ENCODE assay signal across 8 cellular contexts in the genomic region with DNA sequence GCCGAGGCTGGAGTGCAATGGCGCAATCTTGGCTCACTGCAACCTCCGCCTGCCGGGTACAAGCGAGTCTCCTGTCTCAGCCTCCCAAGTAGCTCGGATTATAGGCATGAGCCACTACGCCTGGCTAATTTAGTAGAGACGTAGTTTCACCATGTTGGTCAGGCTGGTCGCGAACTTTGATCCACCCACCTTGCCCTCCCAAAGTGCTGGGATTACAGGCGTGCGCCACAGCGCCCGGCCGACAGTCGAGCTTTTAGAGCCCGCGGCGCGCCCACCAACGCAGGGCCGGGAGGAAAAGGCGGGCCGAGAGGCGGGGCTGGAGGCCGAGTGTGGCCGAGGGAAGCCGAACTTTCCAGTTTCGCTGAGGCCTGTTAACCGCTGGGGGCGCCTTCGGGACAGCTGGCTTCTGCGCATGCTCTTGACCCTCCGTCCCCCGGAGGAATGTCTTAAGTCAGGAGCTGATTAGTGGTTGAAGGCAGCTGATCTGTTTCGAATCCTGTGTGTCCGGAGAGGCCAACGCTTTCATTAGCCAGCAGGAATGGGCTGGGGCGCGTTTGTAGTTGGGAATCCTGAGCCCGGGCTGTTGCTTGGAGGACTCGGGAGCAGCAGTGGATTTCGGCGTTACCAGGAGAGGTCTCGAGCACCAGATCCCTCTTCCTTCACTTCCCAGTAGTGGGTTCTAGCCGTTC. TPM values are rescaled to one million over a fixed set of nuclear protein-coding genes. Genes with fewer than 3 reads are reported as not detected.
DNase-seq lines count a peak whose midpoint lies in the region; ATAC-seq and TF ChIP-seq lines count a peak whose summit lies in the region.

No MANE protein-coding gene starts in this region.

- H3K27me3 ChIP-seq in adrenal gland (no peaks in the 10 kb centered on the region), heart left ventricle (no peaks in the 10 kb centered on the region), trophoblast cell (ENCODE audit: insufficient read depth, low read length) (no peaks in the 10 kb centered on the region), transverse colon (no peaks in the 10 kb centered on the region)

- H3K36me3 ChIP-seq in adrenal gland (replicated peaks in 1 of 2): no peaks in the 10 kb centered on the region
- peaks cover 0 to 5% (median 3%) of the 10 kb centered on the region in 9 donors for H3K36me3 ChIP-seq in heart left ventricle
- no peaks in the 10 kb centered on the region for H3K36me3 ChIP-seq in trophoblast cell (ENCODE audit: control insufficient read depth in 1 of 2, insufficient read depth in 2 of 2, low read length in 2 of 2)
- no peaks in the 10 kb centered on the region for H3K36me3 ChIP-seq in transverse colon

- no peak overlapping the region for H2BK12ac ChIP-seq in trophoblast cell (ENCODE audit: low read length)

- WGBS in adrenal gland, 4 donors: 0 to 4% (median 1%) methylated on average over 5 to 46 of the region's 46 CpGs
- 0 to 7% (median 5%) methylated on average over 20 to 46 of the region's 46 CpGs for WGBS in heart left ventricle, 4 donors
- WGBS in trophoblast cell (ENCODE audit: extremely low coverage, insufficient coverage, insufficient read length): no CpG with 5 or more reads among the region's 46 CpGs
- 0 to 2% methylated on average over 1 to 46 of the region's 46 CpGs for WGBS in transverse colon (ENCODE audit: low coverage in 1 of 2), 2 donors

- peak overlapping the region; percentile 74 for H3K4me2 ChIP-seq in trophoblast cell (ENCODE audit: low read length)

- TF ChIP-seq CTCF in GM12874 (IDR thresholded peaks at IDR 0.05; ENCODE audit: insufficient read depth, low read depth, low read length): peak; percentile 93
- peak; percentile 71 to 95 (median 87) for TF ChIP-seq CTCF in adrenal gland (IDR thresholded peaks at IDR 0.05)
- TF ChIP-seq CTCF in heart left ventricle (IDR thresholded peaks at IDR 0.05): peak; percentile 70 to 99 (median 90)
- peak; percentile 85 to 95 (median 91) for TF ChIP-seq CTCF in transverse colon (IDR thresholded peaks at IDR 0.05)

- intact Hi-C loops in adrenal gland (cut with DNase I): no loop called here
- intact Hi-C loops in heart left ventricle (cut with DNase I): loop anchor here in 1 of 10 donors (2.0 kb wide), 1 partner anchor 636 kb away; no protein-coding TSS in a partner anchor
- intact Hi-C loops in transverse colon (cut with DNase I; ENCODE audit: low total_unique reads): no loop called here

- peaks cover 7 to 8% of the 10 kb centered on the region in 2 donors for H3K4me1 ChIP-seq in adrenal gland (replicated peaks in 1 of 2)
- H3K4me1 ChIP-seq in heart left ventricle: peaks cover 0 to 36% (median 23%) of the 10 kb centered on the region in 12 donors
- H3K4me1 ChIP-seq in trophoblast cell (ENCODE audit: control insufficient read depth in 1 of 2, insufficient read depth in 2 of 2, low read length in 2 of 2): peaks cover 4 to 7% of the 10 kb centered on the region in 2 experiments
- H3K4me1 ChIP-seq in transverse colon: peaks cover 9 to 46% (median 13%) of the 10 kb centered on the region in 4 donors

- peak; percentile 92 for DNase-seq in NCI-H1436 (lab: John Stamatoyannopoulos, UW)
- peak; percentile 95 for DNase-seq in SW480 (ENCODE audit: low spot score)
- DNase-seq in adrenal gland: peak; percentile 96 to 99 (median 98)
- peak; percentile 96 for DNase-seq in heart left ventricle
- peak; percentile 98 to 99 for DNase-seq in trophoblast cell
- DNase-seq in transverse colon: peak; percentile 97

- peaks cover 1% of the 10 kb centered on the region for H3K79me2 ChIP-seq in trophoblast cell (ENCODE audit: control insufficient read depth, insufficient read depth, low read length, poor library complexity)

- peak overlapping the region; percentile 84 for H4K91ac ChIP-seq in trophoblast cell (ENCODE audit: low read depth, low read length)

- H3K23ac ChIP-seq in trophoblast cell (ENCODE audit: low read length): no peak overlapping the region

- H3K27ac ChIP-seq in adrenal gland (peak overlapping the region; percentile 89 to 97 (median 95)), heart left ventricle (peak overlapping the region; percentile 84 to 98 (median 92)), trophoblast cell (ENCODE audit: low read depth, low read length) (peak overlapping the region; percentile 90), transverse colon (peak overlapping the region; percentile 86 to 93 (median 92))

- peak; percentile 89 for ATAC-seq in HG02763 (IDR thresholded peaks at IDR 0.05; ENCODE audit: unreplicated experiment)
- peak; percentile 93 to 98 (median 94) for ATAC-seq in heart left ventricle

- TF ChIP-seq EP300 in transverse colon (IDR thresholded peaks at IDR 0.05; ENCODE audit: low read depth): no peak

- H3K9ac ChIP-seq in trophoblast cell (ENCODE audit: low read length): peak overlapping the region; percentile 73

- H3K9me3 ChIP-seq in adrenal gland (replicated peaks in 1 of 3) (no peaks in the 10 kb centered on the region), heart left ventricle (no peaks in the 10 kb centered on the region), trophoblast cell (ENCODE audit: insufficient read depth, low read depth, low read length) (no peaks in the 10 kb centered on the region), transverse colon (no peaks in the 10 kb centered on the region)

- peak overlapping the region; percentile 77 for H3K14ac ChIP-seq in trophoblast cell (ENCODE audit: low read length)

- peak overlapping the region; percentile 64 for H2BK5ac ChIP-seq in trophoblast cell (ENCODE audit: low read depth, low read length, poor library complexity)

- H2AFZ ChIP-seq in trophoblast cell (ENCODE audit: insufficient read depth, low read length, poor library complexity): peak overlapping the region; percentile 30

- H2AK5ac ChIP-seq in trophoblast cell (ENCODE audit: low read length): no peak overlapping the region

- peak overlapping the region; percentile 74 for H3K18ac ChIP-seq in trophoblast cell (ENCODE audit: low read length)

- TF ChIP-seq POLR2A in adrenal gland (IDR thresholded peaks at IDR 0.05) (peak; percentile 80 to 99), heart left ventricle (IDR thresholded peaks at IDR 0.05) (peak in 1 of 2 donors; percentile 90), transverse colon (IDR thresholded peaks at IDR 0.05) (peak; percentile 86)

- peak overlapping the region; percentile 81 for H4K12ac ChIP-seq in trophoblast cell (ENCODE audit: low read depth, low read length)

- H3K4me3 ChIP-seq in adrenal gland: peak overlapping the region; percentile 22 to 76 (median 50)
- H3K4me3 ChIP-seq in heart left ventricle: peak overlapping the region; percentile 15 to 78 (median 59)
- no peak overlapping the region for H3K4me3 ChIP-seq in trophoblast cell (ENCODE audit: low read depth, low read length)
- peak overlapping the region; percentile 34 to 62 (median 40) for H3K4me3 ChIP-seq in transverse colon

- H3K4ac ChIP-seq in trophoblast cell (ENCODE audit: low read depth, low read length): no peak overlapping the region

- in situ Hi-C loops in transverse colon (cut with MboI; ENCODE audit: low pct_ligation_motif_present in 1 of 4, low pct_unique_long_range_greater_than_20kb in 1 of 4, low sequenced_read_pairs in 3 of 4): no loop called here

- H2BK120ac ChIP-seq in trophoblast cell (ENCODE audit: insufficient read depth, low read length, poor library complexity): peak overlapping the region; percentile 67

- H3K79me1 ChIP-seq in trophoblast cell (ENCODE audit: low read length): peaks cover 5% of the 10 kb centered on the region

- H4K8ac ChIP-seq in trophoblast cell (ENCODE audit: low read depth, low read length): peak overlapping the region; percentile 88

RNA-seq across cellular contexts. Expression of gene RPLP1, which starts 10.0 kb away (rescaled TPM):
- total RNA-seq in adrenal gland (1,000 to 10,000 TPM in 4 of 8 donors, 100 to 1,000 TPM in 4; 279 to 1,990 (median 1,099) TPM), heart left ventricle (1,000 to 10,000 TPM in 7 of 9 donors, 100 to 1,000 TPM in 2; 487 to 1,482 (median 1,221) TPM), transverse colon (100 to 1,000 TPM; 279 to 742 (median 450) TPM)
- polyA plus RNA-seq in adrenal gland (1,000 to 10,000 TPM in 2 of 3 donors, 100 to 1,000 TPM in 1; 232 to 1,639 (median 1,096) TPM), heart left ventricle (1,000 to 10,000 TPM; 1,397 to 1,852 TPM)
- polyA plus RNA-seq in trophoblast cell (2013): 2,044 and 2,170 TPM in 2 replicates

RNA-seq across cellular contexts. Expression of gene KIF23, which starts 48.5 kb away (rescaled TPM):
- 1 to 10 TPM; 1.3 to 7.3 (median 2.3) TPM for total RNA-seq in adrenal gland
- polyA plus RNA-seq in adrenal gland: 1 to 10 TPM; 1.5 to 3.2 (median 3.2) TPM
- total RNA-seq in heart left ventricle: 1 to 10 TPM in 4 of 9 donors, under 1 TPM in 4, not detected in 1; 0.32 to 7.7 (median 1.4) TPM
- polyA plus RNA-seq in heart left ventricle: under 1 TPM; 0.23 to 0.54 TPM
- 34.2 and 37.5 TPM in 2 replicates for polyA plus RNA-seq in trophoblast cell (2013)
- 10 to 100 TPM in 1 of 4 donors, 1 to 10 TPM in 3; 1.9 to 11.5 (median 5.2) TPM for total RNA-seq in transverse colon
